In the genomic region with DNA sequence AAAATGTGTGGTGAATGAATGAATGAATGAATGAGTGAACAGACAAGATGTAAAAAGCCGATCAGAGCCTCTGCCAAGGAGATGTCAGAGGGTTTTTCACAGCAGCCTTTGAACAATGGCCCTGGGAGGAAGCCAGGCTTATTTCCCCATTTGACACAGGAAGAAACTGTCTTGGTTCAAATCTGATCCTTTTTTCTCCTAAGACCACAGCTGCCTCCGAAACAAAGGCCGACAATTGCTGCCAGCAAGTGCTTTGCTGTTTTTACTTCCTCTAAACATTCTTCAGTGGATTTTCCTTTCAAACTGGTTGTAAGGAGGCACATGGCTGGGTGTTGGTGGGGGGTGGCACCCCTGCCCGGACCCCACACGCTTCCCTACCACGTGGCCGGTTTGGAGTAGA, we compare ENCODE assay signal across 15 cellular contexts. TPM values are rescaled to one million over a fixed set of nuclear protein-coding genes. Genes with fewer than 3 reads are reported as not detected.
DNase-seq lines count a peak whose midpoint lies in the region; ATAC-seq, FAIRE-seq and TF ChIP-seq lines count a peak whose summit lies in the region.
"Had no signal": no experiment of that assay in that cellular context is flagged by ENCODE, and none has a peak within 500 bp of the region (broad histone marks: within the 10 kb centered on the region; RNA-seq: fewer than 3 reads in every experiment).

No MANE protein-coding gene starts in this region.

- H3K9me3 ChIP-seq in GM12878 (replicated peaks; ENCODE audit: control insufficient read depth, insufficient read depth, low read length) (no peaks in the 10 kb centered on the region), subcutaneous abdominal adipose tissue (ENCODE audit: control insufficient read depth in 5 of 5, low read length in 5 of 5) (no peaks in the 10 kb centered on the region)

- CTCF ChIA-PET in GM12878 (lab: Yijun Ruan, JAX), result interaction anchor here (1.2 kb wide), 1 partner anchor 136 kb away, joined by 3 read pairs; no protein-coding TSS in a partner anchor

- H3K36me3 ChIP-seq in GM12878 (ENCODE audit: control insufficient read depth in 2 of 2, insufficient read depth in 2 of 2, low read length in 1 of 2) (no peaks in the 10 kb centered on the region; a peak in 1 of 4 replicates), subcutaneous abdominal adipose tissue (ENCODE audit: control insufficient read depth in 5 of 5, insufficient read depth in 5 of 5, low read length in 5 of 5) (peaks cover 0 to 3% (median 0%) of the 10 kb centered on the region in 5 donors), GM23338 (ENCODE audit: insufficient read depth) (no peaks in the 10 kb centered on the region)

- peaks cover 5% of the 10 kb centered on the region; the same call in 1 of the 2 replicates for H3F3A ChIP-seq in GM23338 (replicated peaks; ENCODE audit: low read depth)

- no peaks in the 10 kb centered on the region; the same call in 2 of the 3 replicates for H3K4me1 Mint-ChIP-seq in GM23338

- H3K27me3 ChIP-seq in GM12878 (replicated peaks in 1 of 2; ENCODE audit: control insufficient read depth in 2 of 2, insufficient read depth in 2 of 2, low read length in 1 of 2), result peaks cover 0 to 4% of the 10 kb centered on the region in 2 experiments; a peak in 2 of 4 replicates
- peaks cover 0 to 9% (median 6%) of the 10 kb centered on the region in 5 donors for H3K27me3 ChIP-seq in subcutaneous abdominal adipose tissue (ENCODE audit: control insufficient read depth in 5 of 5, insufficient read depth in 4 of 5, low read length in 5 of 5)
- no peaks in the 10 kb centered on the region for H3K27me3 ChIP-seq in GM23338 (ENCODE audit: insufficient read depth)

- RAD21 ChIA-PET in GM12878 (lab: Charles Lee; ENCODE audit: unreplicated experiment), result no interaction called here

- POLR2A ChIA-PET in GM12878 (lab: Charles Lee), result no interaction called here

- H2AFZ ChIP-seq in GM12878 (ENCODE audit: control insufficient read depth, low read depth, low read length) (no peak overlapping the region), GM23338 (no peak overlapping the region)
- H2AFZ ChIP-seq: parathyroid adenoma had no signal

- no peak for TF ChIP-seq RAD21 in GM12878 (IDR thresholded peaks at IDR 0.05; ENCODE audit: insufficient read depth, low read depth, low read length)

- H3K27ac ChIP-seq in GM12878 (ENCODE audit: control insufficient read depth, insufficient read depth), result no peak overlapping the region
- H3K27ac ChIP-seq in subcutaneous abdominal adipose tissue (ENCODE audit: low read depth, low read length), result peak overlapping the region; percentile 16
- H3K27ac ChIP-seq in GM23338 (ENCODE audit: low read depth), result no peak overlapping the region
- H3K27ac ChIP-seq: parathyroid adenoma had no signal

- no peaks in the 10 kb centered on the region for H4K20me1 ChIP-seq in GM12878 (ENCODE audit: control insufficient read depth, insufficient read depth)
- no peaks in the 10 kb centered on the region for H4K20me1 ChIP-seq in GM23338 (replicated peaks; ENCODE audit: insufficient read depth)

- peaks cover 11% of the 10 kb centered on the region for H3K27me3 Mint-ChIP-seq in GM23338 (ENCODE audit: insufficient read depth, low read depth, poor library complexity)

- FAIRE-seq in GM12878 (lab: Jason Lieb, UNC), result no peak
- FAIRE-seq: colon had no signal

- intact Hi-C loops in GM12878 (cut with micrococcal nuclease; ENCODE audit: unreplicated experiment), result no loop called here

- H3K9me3 Mint-ChIP-seq in GM23338, result no peaks in the 10 kb centered on the region
- H3K9me3 Mint-ChIP-seq: activated CD8-positive, alpha-beta T cell treated with anti-CD3 and anti-CD28 coated beads for 36 hours had no signal

- no peaks in the 10 kb centered on the region for H3K79me2 ChIP-seq in GM12878 (ENCODE audit: control insufficient read depth, insufficient read depth, low read length)
- no peaks in the 10 kb centered on the region for H3K79me2 ChIP-seq in GM23338 (replicated peaks; ENCODE audit: insufficient read depth)
- H3K79me2 ChIP-seq: parathyroid adenoma had no signal

- SMC1A ChIA-PET in GM12878 (lab: Charles Lee; ENCODE audit: uncharacterized antibody, unreplicated experiment), result interaction anchor here (2.0 kb wide), 1 partner anchor 26 kb away, joined by 4 read pairs; no protein-coding TSS in a partner anchor

- DNase-seq in MV-4-11 (lab: John Stamatoyannopoulos, UW) (peak; percentile 97), GM12878 (ENCODE audit: low read depth, low spot score) (no peak), left lobe of liver (ENCODE audit: low spot score) (no peak), GM23338 (ENCODE audit: low spot score) (no peak), cerebellar cortex (ENCODE audit: low spot score) (no peak), epidermal melanocyte (ENCODE audit: insufficient read length, low spot score) (no peak)
- DNase-seq: activated CD8-positive, alpha-beta T cell treated with anti-CD3 and anti-CD28 coated beads for 36 hours; H7; NCI-H187; NK-92 treated with Interleukin-12 subunit alpha and Interleukin-12 subunit beta, amount 100 ng/mL, for 24 hours; stimulated activated CD4-positive, alpha-beta T cell treated with anti-CD3 and anti-CD28 coated beads, Interleukin-2, amount 100 ng/mL, for 24 hours; stimulated activated naive CD4-positive, alpha-beta T cell treated with Interleukin-2 at 50 U/mL for 16 hours had no signal

- H3K4me1 ChIP-seq in GM12878 (ENCODE audit: control insufficient read depth, insufficient read depth, low read length), result no peaks in the 10 kb centered on the region
- H3K4me1 ChIP-seq in subcutaneous abdominal adipose tissue (ENCODE audit: control insufficient read depth in 5 of 5, insufficient read depth in 5 of 5, low read length in 5 of 5), result peaks cover 0 to 34% (median 22%) of the 10 kb centered on the region in 5 donors
- no peaks in the 10 kb centered on the region; the same call in 1 of the 2 replicates for H3K4me1 ChIP-seq in GM23338 (ENCODE audit: insufficient read depth)

- no peaks in the 10 kb centered on the region for H3K36me3 Mint-ChIP-seq in GM23338 (ENCODE audit: low read depth)

- TF ChIP-seq POLR2A in GM12878 (IDR thresholded peaks at IDR 0.05; ENCODE audit: low read depth, low read length), result no peak

- no peak for TF ChIP-seq CTCF in GM12878 (IDR thresholded peaks at IDR 0.05 in 2 of 3, conservative IDR thresholded peaks at IDR 0.05 in 1 of 3; ENCODE audit: control insufficient read depth in 2 of 3, extremely low read depth in 1 of 3, insufficient read depth in 1 of 3, low read depth in 3 of 3, low read length in 3 of 3)
- TF ChIP-seq CTCF in GM23338 (conservative IDR thresholded peaks at IDR 0.05; ENCODE audit: low read depth in 2 of 2), result no peak

- H3K4me3 ChIP-seq in GM12878, result no peak overlapping the region
- no peak overlapping the region for H3K4me3 ChIP-seq in subcutaneous abdominal adipose tissue (ENCODE audit: low read depth in 1 of 5, low read length in 5 of 5)
- no peak overlapping the region for H3K4me3 ChIP-seq in GM23338

- no peak for TF ChIP-seq EP300 in GM12878 (IDR thresholded peaks at IDR 0.05; ENCODE audit: borderline replicate concordance in 1 of 2, control insufficient read depth in 1 of 2, low read depth in 2 of 2, low read length in 2 of 2)

- 11% methylated on average over 7 of the region's 7 CpGs for WGBS in GM12878 (ENCODE audit: insufficient coverage, insufficient replicate concordance, low lambda C conversion rate, missing lambda C conversion rate)

- no peaks in the 10 kb centered on the region for H3K9me2 ChIP-seq in GM23338 (ENCODE audit: insufficient read depth)

- ATAC-seq in GM12878 (no peak), left lobe of liver (peak; percentile 15), GM23338 (no peak)
- ATAC-seq: activated CD8-positive, alpha-beta T cell treated with anti-CD3 and anti-CD28 coated beads for 36 hours had no signal

- BruUV-seq in GM12878 (replicated peaks; lab: Mats Ljungman, UMichigan), result no TSS peak

- no peak overlapping the region for H3K27ac Mint-ChIP-seq in GM23338
- H3K27ac Mint-ChIP-seq: activated CD8-positive, alpha-beta T cell treated with anti-CD3 and anti-CD28 coated beads for 36 hours had no signal

- 0 out of 2 replicates have a peak overlapping the region, but pooled peaks have one; percentile 32 for H3K4me2 ChIP-seq in GM12878 (ENCODE audit: control insufficient read depth, insufficient read depth)
- H3K4me2 ChIP-seq in GM23338, result no peak overlapping the region

- no peak overlapping the region; the same call in 2 of the 3 replicates for H3K4me3 Mint-ChIP-seq in GM23338
- H3K4me3 Mint-ChIP-seq: activated CD8-positive, alpha-beta T cell treated with anti-CD3 and anti-CD28 coated beads for 36 hours had no signal

- in situ Hi-C loops in GM12878 (cut with MboI), result no loop called here

- H3K9ac ChIP-seq in GM12878 (ENCODE audit: control insufficient read depth, insufficient read depth, low read length) (no peak overlapping the region), subcutaneous abdominal adipose tissue (ENCODE audit: low read length in 5 of 5) (peak overlapping the region in 1 of 5 donors; percentile 35)
- H3K9ac ChIP-seq: parathyroid adenoma had no signal

RNA-seq across cellular contexts. Expression of a gene that starts 44.2 kb away (rescaled TPM):
- 6.0 and 8.7 TPM in 2 replicates for total RNA-seq in GM12878 (2013; cell fraction: nucleolus; rRNA removed)
- total RNA-seq in GM12878 (2014; rRNA removed), result 0.05 and 0.85 TPM in 2 replicates
- total RNA-seq in GM12878 (2014; rRNA removed; fragmentation: Illumina TruSeq; extraction: Trizol), result 0.18 TPM in 1 of 2 replicates, not detected in the other
- 0.19 and 0.64 TPM in 2 replicates for total RNA-seq in GM12878 (2021)
- polyA plus RNA-seq in GM12878 (2011; ENCODE audit: low read depth), result not detected
- polyA plus RNA-seq in GM12878 (2011; rRNA removed), result 6.3 and 10.6 TPM in 2 replicates
- 9.0 and 12.3 TPM in 2 replicates for polyA plus RNA-seq in GM12878 (2011; cell fraction: cytosol; rRNA removed)
- 21.3 and 22.0 TPM in 2 replicates for polyA plus RNA-seq in GM12878 (2011; cell fraction: nucleus; rRNA removed)
- polyA plus RNA-seq in GM12878 (2012), result 0.74 and 0.84 TPM in 2 replicates
- polyA plus RNA-seq in GM12878 (2014; fragmentation: Illumina TruSeq; extraction: Trizol), result 0.24 and 0.38 TPM in 2 replicates
- polyA plus RNA-seq in GM12878 (2014; fragmentation: Nextera tagmentation; extraction: Ambion mirVana), result not detected
- 0.70 and 0.73 TPM in 2 replicates for polyA plus RNA-seq in GM12878 (2014; rRNA removed)
- under 1 TPM; 0.35 to 0.36 TPM for polyA plus RNA-seq in GM12878 (2016; fragmentation: Nextera tagmentation; extraction: Ambion mirVana)
- polyA minus RNA-seq in GM12878 (2011; rRNA and poly(A)+ RNA removed), result 4.8 and 7.7 TPM in 2 replicates
- polyA minus RNA-seq in GM12878 (2011; cell fraction: cytosol; rRNA and poly(A)+ RNA removed), result 3.0 and 4.7 TPM in 2 replicates
- polyA minus RNA-seq in GM12878 (2011; cell fraction: nucleus; rRNA and poly(A)+ RNA removed), result 5.7 and 6.6 TPM in 2 replicates
- total RNA-seq in left lobe of liver, result 2.8 TPM
- total RNA-seq in GM23338 (2014; rRNA removed; shearing (Covaris generic)), result 23.5 and 38.4 TPM in 2 replicates
- 16.7 and 18.0 TPM in 2 replicates for polyA plus RNA-seq in GM23338 (2016; fragmentation: Nextera tagmentation; extraction: Ambion mirVana)

RNA-seq across cellular contexts. Expression of a gene that starts 48.1 kb away (rescaled TPM):
- total RNA-seq in GM12878 (2013; cell fraction: nucleolus; rRNA removed), result 284 and 324 TPM in 2 replicates
- total RNA-seq in GM12878 (2014; rRNA removed) (56.5 and 56.7 TPM in 2 replicates), GM12878 (2014; rRNA removed; fragmentation: Illumina TruSeq; extraction: Trizol) (55.3 and 56.4 TPM in 2 replicates), GM12878 (2021) (93.9 and 102 TPM in 2 replicates), left lobe of liver (35.4 TPM)
- 68.8 TPM for polyA plus RNA-seq in GM12878 (2011; ENCODE audit: low read depth)
- polyA plus RNA-seq in GM12878 (2011; rRNA removed) (113 and 120 TPM in 2 replicates), GM12878 (2014; fragmentation: Illumina TruSeq; extraction: Trizol) (79.0 and 82.1 TPM in 2 replicates), GM12878 (2014; fragmentation: Nextera tagmentation; extraction: Ambion mirVana) (10 to 100 TPM; 15.0 to 38.6 TPM), GM12878 (2014; rRNA removed) (120 and 126 TPM in 2 replicates), GM12878 (2016; fragmentation: Nextera tagmentation; extraction: Ambion mirVana) (10 to 100 TPM; 56.7 to 57.6 TPM), GM23338 (2016; fragmentation: Nextera tagmentation; extraction: Ambion mirVana) (99.3 and 109 TPM in 2 replicates)
- polyA plus RNA-seq in GM12878 (2011; cell fraction: cytosol; rRNA removed), result 97.9 and 128 TPM in 2 replicates
- polyA plus RNA-seq in GM12878 (2011; cell fraction: nucleus; rRNA removed), result 312 and 337 TPM in 2 replicates
- 85.6 and 107 TPM in 2 replicates for polyA plus RNA-seq in GM12878 (2012)
- polyA minus RNA-seq in GM12878 (2011; rRNA and poly(A)+ RNA removed), result 33.2 and 44.7 TPM in 2 replicates
- polyA minus RNA-seq in GM12878 (2011; cell fraction: cytosol; rRNA and poly(A)+ RNA removed), result 16.0 and 22.8 TPM in 2 replicates
- 50.5 and 55.7 TPM in 2 replicates for polyA minus RNA-seq in GM12878 (2011; cell fraction: nucleus; rRNA and poly(A)+ RNA removed)
- total RNA-seq in GM23338 (2014; rRNA removed; shearing (Covaris generic)), result 86.5 and 102 TPM in 2 replicates

RNA-seq across cellular contexts. Expression of a gene that starts 48.1 kb away (rescaled TPM):
- total RNA-seq in GM12878 (2013; cell fraction: nucleolus; rRNA removed), result 26.5 and 28.8 TPM in 2 replicates
- total RNA-seq in GM12878 (2014; rRNA removed) (54.6 and 64.4 TPM in 2 replicates), GM12878 (2014; rRNA removed; fragmentation: Illumina TruSeq; extraction: Trizol) (22.8 and 27.1 TPM in 2 replicates), GM12878 (2021) (45.3 and 53.9 TPM in 2 replicates), left lobe of liver (50.9 TPM)
- 6.5 TPM for polyA plus RNA-seq in GM12878 (2011; ENCODE audit: low read depth)
- polyA plus RNA-seq in GM12878 (2011; rRNA removed) (20.0 and 26.5 TPM in 2 replicates), GM12878 (2014; fragmentation: Illumina TruSeq; extraction: Trizol) (15.8 and 32.4 TPM in 2 replicates), GM12878 (2014; fragmentation: Nextera tagmentation; extraction: Ambion mirVana) (1 to 10 TPM; 1.1 to 2.6 TPM), GM12878 (2014; rRNA removed) (50.8 and 53.5 TPM in 2 replicates), GM12878 (2016; fragmentation: Nextera tagmentation; extraction: Ambion mirVana) (10 to 100 TPM; 54.3 to 59.1 TPM), GM23338 (2016; fragmentation: Nextera tagmentation; extraction: Ambion mirVana) (40.9 and 45.0 TPM in 2 replicates)
- polyA plus RNA-seq in GM12878 (2011; cell fraction: cytosol; rRNA removed), result 32.8 and 53.0 TPM in 2 replicates
- 54.8 and 64.4 TPM in 2 replicates for polyA plus RNA-seq in GM12878 (2011; cell fraction: nucleus; rRNA removed)
- polyA plus RNA-seq in GM12878 (2012), result 17.5 and 20.1 TPM in 2 replicates
- polyA minus RNA-seq in GM12878 (2011; rRNA and poly(A)+ RNA removed), result 34.6 and 49.9 TPM in 2 replicates
- polyA minus RNA-seq in GM12878 (2011; cell fraction: cytosol; rRNA and poly(A)+ RNA removed), result 21.7 and 25.0 TPM in 2 replicates
- polyA minus RNA-seq in GM12878 (2011; cell fraction: nucleus; rRNA and poly(A)+ RNA removed), result 10.0 and 16.0 TPM in 2 replicates
- total RNA-seq in GM23338 (2014; rRNA removed; shearing (Covaris generic)), result 95.1 and 112 TPM in 2 replicates
